In genomic region chr11:103596323-103596722, GRCh38 we compare ENCODE assay signal across 17 cellular contexts.
DNase-seq lines count a peak whose midpoint lies in the region; ATAC-seq and TF ChIP-seq lines count a peak whose summit lies in the region.
"Had no signal": no experiment of that assay in that cellular context is flagged by ENCODE, and none has a peak within 500 bp of the region (broad histone marks: within the 10 kb centered on the region; RNA-seq: fewer than 3 reads in every experiment).

No MANE protein-coding gene starts in this region.

- H3K9me2 ChIP-seq in PC-3 (replicated peaks; ENCODE audit: low read length) = no peaks in the 10 kb centered on the region

- CTCF ChIA-PET in PC-3 (lab: Charles Lee) = no interaction called here

- no peaks in the 10 kb centered on the region for H3F3A ChIP-seq in PC-3 (ENCODE audit: low read length, unreplicated experiment)

- no peaks in the 10 kb centered on the region for H3K27me3 ChIP-seq in PC-3 (ENCODE audit: low read length)

- intact Hi-C loops in PC-3 (cut with micrococcal nuclease) = no loop called here

- ATAC-seq in PC-3 (no peak), GM21526 (IDR thresholded peaks at IDR 0.05; ENCODE audit: low FRiP score, unreplicated experiment) (no peak)
- ATAC-seq: T-helper 17 cell had no signal

- H2AFZ ChIP-seq in PC-3 (ENCODE audit: low read length) = no peak overlapping the region
- H2AFZ ChIP-seq: PC-9 had no signal

- POLR2A ChIA-PET in PC-3 (lab: Charles Lee; ENCODE audit: unreplicated experiment) = no interaction called here

- no peaks in the 10 kb centered on the region for H3K4me1 ChIP-seq in PC-3 (ENCODE audit: insufficient read depth, low read length)

- no peaks in the 10 kb centered on the region for H3K79me2 ChIP-seq in PC-3 (ENCODE audit: low read length)

- no peak overlapping the region for H3K27ac ChIP-seq in PC-3 (ENCODE audit: low read length)
- H3K27ac ChIP-seq: KMS-11, PC-9 had no signal

- no TSS peak for BruUV-seq in PC-3 (replicated peaks; lab: Mats Ljungman, UMichigan)

- no peak for TF ChIP-seq CTCF in PC-3 (conservative IDR thresholded peaks at IDR 0.05; ENCODE audit: low read depth, low read length)

- H3K4me3 ChIP-seq in PC-3 (ENCODE audit: low read length) = no peak overlapping the region
- H3K4me3 ChIP-seq: PC-9 had no signal

- H3K9me3 ChIP-seq in PC-3 (ENCODE audit: low read length) = no peaks in the 10 kb centered on the region

- H3K9ac ChIP-seq in PC-3 (ENCODE audit: low read length) = no peak overlapping the region
- H3K9ac ChIP-seq: KMS-11 had no signal

- H3K4me2 ChIP-seq in PC-3 (ENCODE audit: low read length) = no peak overlapping the region
- H3K4me2 ChIP-seq: KMS-11, PC-9 had no signal

- H4K20me1 ChIP-seq in PC-3 (ENCODE audit: low read length) = no peaks in the 10 kb centered on the region

- DNase-seq in M059J (ENCODE audit: low read depth) (peak; percentile 43), NCI-H2081 (lab: John Stamatoyannopoulos, UW) (peak; percentile 81 to 97), PC-3 (peak; percentile 14), kidney tubule cell (ENCODE audit: low spot score) (peak; percentile 34), NCI-H1436 (lab: John Stamatoyannopoulos, UW) (no peak)
- no peak for DNase-seq in stimulated activated CD4-positive, alpha-beta T cell treated with anti-CD3 and anti-CD28 coated beads, Interleukin-12 subunit alpha, Interleukin-12 subunit beta, amount 100 ng/mL, for 4 hours
- DNase-seq: C1 segment of cervical spinal cord, DND-41, H7, HFFc6, NCI-H1048, NCI-H1694 treated with DMSO at 0.1 percent for 48 hours, NCI-H526 treated with DMSO at 0.1 percent for 48 hours, PC-9, T-helper 17 cell had no signal

- H3K36me3 ChIP-seq in PC-3 (ENCODE audit: low read depth, low read length) = no peaks in the 10 kb centered on the region

Comparison
In these comparisons a context has a peak if more than half of its experiments do, and no peak if none do; other contexts are left out.
1. DNase-seq: peak in M059J (single experiment), NCI-H2081 (2 of 2), PC-3 (single experiment) and kidney tubule cell (single experiment); none in NCI-H1436 (single experiment) and stimulated activated CD4-positive, alpha-beta T cell treated with anti-CD3 and anti-CD28 coated beads, Interleukin-12 subunit alpha, Interleukin-12 subunit beta, amount 100 ng/mL, for 4 hours (single experiment).